ENCODE assay signal across 33 cellular contexts in the genomic region with DNA sequence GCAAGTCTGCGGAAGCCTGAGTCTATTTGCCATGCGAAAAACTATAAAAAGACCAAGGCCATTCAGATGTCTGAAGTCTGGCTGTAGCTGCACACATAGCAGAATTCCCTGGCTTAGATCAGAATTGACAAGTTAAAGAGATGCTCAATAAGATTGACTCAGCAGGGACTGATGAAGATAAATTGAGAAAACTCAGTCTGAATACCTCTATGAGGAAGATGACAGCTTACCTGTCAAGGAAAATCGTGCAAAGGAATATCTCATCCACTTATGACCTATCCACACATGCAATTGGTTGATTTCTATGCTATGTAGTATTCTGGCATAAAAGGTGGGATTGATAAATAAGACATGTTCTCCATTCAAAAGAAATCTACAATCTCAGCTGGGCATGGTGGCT.
"Had no signal": no experiment of that assay in that cellular context is flagged by ENCODE, and none has a peak within 500 bp of the region (broad histone marks: within the 10 kb centered on the region; RNA-seq: fewer than 3 reads in every experiment).

No MANE protein-coding gene starts in this region.

- H3K9me3 ChIP-seq: MG63 had no signal

- H3K27me3 ChIP-seq: MG63 had no signal

- H3K4me2 ChIP-seq: KMS-11 had no signal

- DNase-seq: Karpas-422, Kasumi-1, KBM-7, KG1, MG63, MM.1S, NCI-H1048, NCI-H1092, NCI-H1092 treated with DMSO at 0.1 percent for 48 hours, NCI-H1105, NCI-H1105 treated with DMSO at 0.1 percent for 48 hours, NCI-H1417, NCI-H1417 treated with DMSO at 0.1 percent for 48 hours, NCI-H1436, NCI-H1436 treated with DMSO at 0.1 percent for 48 hours, NCI-H146, NCI-H1694, NCI-H1694 treated with DMSO at 0.1 percent for 48 hours, NCI-H187, NCI-H187 treated with DMSO at 0.1 percent for 48 hours, NCI-H2029, NCI-H2029 treated with DMSO at 0.1 percent for 48 hours, NCI-H2081, NCI-H2081 treated with DMSO at 0.1 percent for 48 hours, NCI-H2107, NCI-H2171, NCI-H2171 treated with DMSO at 0.1 percent for 48 hours, NCI-H2227 treated with DMSO at 0.1 percent for 48 hours, NCI-H226, NCI-H345, NCI-H446, NCI-H446 treated with DMSO at 0.1 percent for 48 hours had no signal

- H3K27ac ChIP-seq: KMS-11 had no signal

- H3K9ac ChIP-seq: KMS-11 had no signal

- H3K36me3 ChIP-seq: MG63 had no signal

- H3K4me3 ChIP-seq: MG63 had no signal
